Comparison of ENCODE assay signal across 8 cellular contexts in the genomic region with DNA sequence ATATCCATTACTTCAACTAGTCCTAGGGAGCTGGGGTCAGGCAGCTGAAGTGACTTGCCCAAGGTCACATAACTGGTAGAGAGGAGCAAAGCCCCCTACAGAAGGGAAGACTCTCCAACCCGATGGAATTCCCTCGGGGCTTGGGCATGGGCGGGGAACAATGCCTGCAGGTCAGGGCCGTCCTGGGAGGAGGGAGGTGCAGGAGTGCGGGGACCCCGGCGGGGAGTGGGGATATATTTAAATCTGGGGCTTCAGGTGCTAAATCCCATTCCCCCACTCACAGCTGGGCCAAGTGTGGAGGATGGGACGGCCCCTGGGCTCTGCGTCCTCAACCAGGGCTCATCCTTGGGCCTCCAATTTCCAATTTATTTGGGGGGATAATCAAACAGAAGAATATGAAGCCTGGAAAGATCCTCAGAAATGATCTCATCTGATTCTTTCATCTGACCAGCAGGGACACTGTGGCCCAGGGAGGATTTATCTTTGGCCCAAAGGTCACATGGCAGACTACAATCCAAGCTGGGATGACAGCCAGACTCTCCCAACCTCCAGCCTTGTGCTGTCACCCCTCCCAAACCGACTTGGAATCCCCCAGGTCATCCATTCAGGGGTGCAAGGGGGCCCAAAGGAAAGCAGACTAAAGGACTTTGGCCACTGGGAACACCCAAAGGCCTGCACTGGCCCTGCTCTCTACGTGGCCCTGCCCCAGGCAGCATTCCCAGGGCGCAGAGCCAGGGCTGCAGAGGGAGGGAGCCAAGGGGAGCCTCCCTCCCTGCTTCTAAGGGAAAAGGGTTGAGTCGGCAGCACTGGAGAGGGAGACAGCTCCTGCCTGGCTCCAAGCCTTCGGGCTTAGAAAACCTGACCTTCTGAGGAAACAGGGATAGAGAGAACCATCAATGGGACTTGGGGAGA. TPM values are rescaled to one million over a fixed set of nuclear protein-coding genes. Genes with fewer than 3 reads are reported as not detected.
DNase-seq lines count a peak whose midpoint lies in the region; ATAC-seq and TF ChIP-seq lines count a peak whose summit lies in the region.

No MANE protein-coding gene starts in this region.

- H3K27ac ChIP-seq in GM23248 = peak overlapping the region; percentile 62
- peak overlapping the region; percentile 93 for H3K27ac ChIP-seq in VCaP
- H3K27ac ChIP-seq in sigmoid colon = peak overlapping the region; percentile 91 to 97 (median 94)

- DNase-seq in GM23248 = peak; percentile 94
- DNase-seq in Right ventricle myocardium superior = peak; percentile 92
- peak; percentile 95 for DNase-seq in sigmoid colon
- no peak for DNase-seq in middle frontal gyrus (ENCODE audit: extremely low spot score, low spot score)
- DNase-seq in NCI-H524 treated with DMSO at 0.1 percent for 48 hours (lab: John Stamatoyannopoulos, UW) = no peak

- ATAC-seq in Right ventricle myocardium superior (ENCODE audit: poor library complexity) (peak; percentile 70), HG02759 (IDR thresholded peaks at IDR 0.05; ENCODE audit: unreplicated experiment) (no peak), HG02763 (IDR thresholded peaks at IDR 0.05; ENCODE audit: unreplicated experiment) (no peak)

- intact Hi-C loops in Right ventricle myocardium superior (cut with DNase I) = loop anchor here (5.0 kb wide), 1 partner anchor 414 kb away; no protein-coding TSS in a partner anchor
- intact Hi-C loops in sigmoid colon (cut with DNase I) = loop anchor here (5.0 kb wide), 3 partner anchors 119 to 546 kb away; no protein-coding TSS in a partner anchor

- H3K79me2 ChIP-seq in GM23248 (ENCODE audit: insufficient read depth) = no peaks in the 10 kb centered on the region

- H3K4me1 ChIP-seq in GM23248 (ENCODE audit: insufficient read depth) = peaks cover 29% of the 10 kb centered on the region
- H3K4me1 ChIP-seq in sigmoid colon = peaks cover 0 to 45% (median 35%) of the 10 kb centered on the region in 4 donors

- no peaks in the 10 kb centered on the region for H3K36me3 ChIP-seq in GM23248 (ENCODE audit: low read depth)
- H3K36me3 ChIP-seq in sigmoid colon = no peaks in the 10 kb centered on the region

- no peak overlapping the region for H3K4me3 ChIP-seq in GM23248
- no peak overlapping the region for H3K4me3 ChIP-seq in sigmoid colon

- H3F3A ChIP-seq in GM23248 (ENCODE audit: insufficient read depth) = peaks cover 9% of the 10 kb centered on the region

- in situ Hi-C loops in GM23248 (cut with MboI) = no loop called here

- H3K9me3 ChIP-seq in GM23248 (ENCODE audit: low read depth) (no peaks in the 10 kb centered on the region), sigmoid colon (no peaks in the 10 kb centered on the region)

- no peaks in the 10 kb centered on the region for H3K9me2 ChIP-seq in GM23248 (ENCODE audit: insufficient read depth)

- H4K20me1 ChIP-seq in GM23248 (ENCODE audit: insufficient read depth) = no peaks in the 10 kb centered on the region; the same call in 1 of the 2 replicates

- no peak for TF ChIP-seq EP300 in sigmoid colon (IDR thresholded peaks at IDR 0.05)

- 53% methylated on average over 14 of the region's 14 CpGs for WGBS in GM23248 (ENCODE audit: low coverage in 1 of 2, low lambda C conversion rate in 2 of 2, missing lambda C conversion rate in 2 of 2), 2 experiments
- 25 to 65% methylated on average over 14 of the region's 14 CpGs for WGBS in sigmoid colon, 2 donors

- peak overlapping the region; percentile 54 for H3K4me2 ChIP-seq in GM23248 (ENCODE audit: unreplicated experiment)

- TF ChIP-seq CTCF in VCaP (conservative IDR thresholded peaks at IDR 0.05) = peak; percentile 50
- TF ChIP-seq CTCF in sigmoid colon (IDR thresholded peaks at IDR 0.05) = peak in 2 of 4 experiments; percentile 23 to 25

- H3K27me3 ChIP-seq in GM23248 (replicated peaks; ENCODE audit: insufficient read depth) (no peaks in the 10 kb centered on the region), sigmoid colon (no peaks in the 10 kb centered on the region)

- H3K9ac ChIP-seq in GM23248 = 0 out of 2 replicates have a peak overlapping the region, but pooled peaks have one; percentile 27

- no peak overlapping the region for H2AFZ ChIP-seq in GM23248

- no peak for TF ChIP-seq POLR2A in sigmoid colon (IDR thresholded peaks at IDR 0.05)

RNA-seq across cellular contexts. Expression of gene C1QTNF6, which starts 8.7 kb away (rescaled TPM):
- 3.4 and 4.0 TPM in 2 replicates for total RNA-seq in GM23248 (2014; rRNA removed; shearing (Covaris generic))
- polyA plus RNA-seq in GM23248 (2016; fragmentation: Nextera tagmentation; extraction: Ambion mirVana) (8.9 and 9.8 TPM in 2 replicates), sigmoid colon (10 to 100 TPM in 1 of 3 donors, 1 to 10 TPM in 2; 1.8 to 12.1 (median 1.8) TPM)
- total RNA-seq in Right ventricle myocardium superior (1.5 TPM), sigmoid colon (1 to 10 TPM; 1.1 to 5.5 (median 1.6) TPM)

RNA-seq across cellular contexts. Expression of gene SSTR3, which starts 15.5 kb away (rescaled TPM):
- total RNA-seq in GM23248 (2014; rRNA removed; shearing (Covaris generic)) = not detected in 2 replicates
- polyA plus RNA-seq in GM23248 (2016; fragmentation: Nextera tagmentation; extraction: Ambion mirVana) = not detected in 2 replicates
- total RNA-seq in Right ventricle myocardium superior = not detected
- total RNA-seq in sigmoid colon = under 1 TPM in 1 of 4 donors, not detected in 3; 0.36 TPM
- polyA plus RNA-seq in sigmoid colon = 1 to 10 TPM in 1 of 3 donors, not detected in 2; 1.7 TPM

RNA-seq across cellular contexts. Expression of gene IL2RB, which starts 47.1 kb away (rescaled TPM):
- total RNA-seq in GM23248 (2014; rRNA removed; shearing (Covaris generic)) = not detected in 2 replicates
- polyA plus RNA-seq in GM23248 (2016; fragmentation: Nextera tagmentation; extraction: Ambion mirVana) = 0.15 and 0.19 TPM in 2 replicates
- 0.75 TPM for total RNA-seq in Right ventricle myocardium superior
- total RNA-seq in sigmoid colon = under 1 TPM in 3 of 4 donors, not detected in 1; under 0.01 to 0.33 (median 0.14) TPM
- 1 to 10 TPM in 1 of 3 donors, under 1 TPM in 2; under 0.01 to 9.7 (median 0.46) TPM for polyA plus RNA-seq in sigmoid colon

RNA-seq across cellular contexts. Expression of gene RAC2, which starts 47.3 kb away (rescaled TPM):
- total RNA-seq in GM23248 (2014; rRNA removed; shearing (Covaris generic)) = 32.8 and 35.1 TPM in 2 replicates
- polyA plus RNA-seq in GM23248 (2016; fragmentation: Nextera tagmentation; extraction: Ambion mirVana) (34.9 and 36.3 TPM in 2 replicates), sigmoid colon (100 to 1,000 TPM in 1 of 3 donors, 10 to 100 TPM in 2; 14.8 to 138 (median 17.4) TPM)
- total RNA-seq in Right ventricle myocardium superior (4.1 TPM), sigmoid colon (1 to 10 TPM; 3.0 to 8.0 (median 5.0) TPM)

Comparison
In these comparisons a context has a peak if more than half of its experiments do, and no peak if none do; other contexts are left out.
1. DNase-seq: peak in GM23248 (single experiment), Right ventricle myocardium superior (single experiment) and sigmoid colon (single experiment); none in middle frontal gyrus (single experiment) and NCI-H524 treated with DMSO at 0.1 percent for 48 hours (single experiment).
2. Peak in every context shown above with its lines, with median percentiles within 50 percentile points of each other: H3K27ac ChIP-seq.